ENCODE assay signal across 8 cellular contexts in genomic region chr3:45994661-45995369, GRCh38. TPM values are rescaled to one million over a fixed set of nuclear protein-coding genes. Genes with fewer than 3 reads are reported as not detected.
DNase-seq lines count a peak whose midpoint lies in the region; ATAC-seq and TF ChIP-seq lines count a peak whose summit lies in the region.

No MANE protein-coding gene starts in this region.

- no peaks in the 10 kb centered on the region for H3K36me3 ChIP-seq in parathyroid adenoma (ENCODE audit: control insufficient read depth, insufficient read depth, low read length)

- H3K9me3 Mint-ChIP-seq in activated T-helper 17 cell treated with anti-CD3 and anti-CD28 coated beads, Interleukin-2, amount 50 U/mL, for 72 hours: no peaks in the 10 kb centered on the region

- H3K4me2 ChIP-seq in parathyroid adenoma (ENCODE audit: low read length): peak overlapping the region; percentile 94

- H3K4me3 ChIP-seq in parathyroid adenoma (ENCODE audit: low read depth, low read length): peak overlapping the region; percentile 94

- H3K4me3 Mint-ChIP-seq in activated T-helper 17 cell treated with anti-CD3 and anti-CD28 coated beads, Interleukin-2, amount 50 U/mL, for 72 hours: peak overlapping the region; percentile 84

- peak overlapping the region; percentile 96 for H2AFZ ChIP-seq in parathyroid adenoma

- H3K36me3 Mint-ChIP-seq in activated T-helper 17 cell treated with anti-CD3 and anti-CD28 coated beads, Interleukin-2, amount 50 U/mL, for 72 hours (ENCODE audit: low read depth): no peaks in the 10 kb centered on the region

- no peaks in the 10 kb centered on the region for H3K9me3 ChIP-seq in parathyroid adenoma (ENCODE audit: control insufficient read depth, low read length)

- peak; percentile 24 for DNase-seq in EH (ENCODE audit: low read depth)
- DNase-seq in NCI-H146 treated with DMSO at 0.1 percent for 48 hours (lab: John Stamatoyannopoulos, UW; ENCODE audit: unreplicated experiment): peak; percentile 1
- DNase-seq in globus pallidus (ENCODE audit: low spot score): peak; percentile 29
- DNase-seq in midbrain (lab: John Stamatoyannopoulos, UW): no peak

- no peak overlapping the region for H3K9ac ChIP-seq in parathyroid adenoma

- TF ChIP-seq CTCF in parathyroid adenoma (IDR thresholded peaks at IDR 0.05): no peak

- ATAC-seq in GM21825 (IDR thresholded peaks at IDR 0.05; ENCODE audit: unreplicated experiment): peak; percentile 12
- peak; percentile 40 for ATAC-seq in activated T-helper 17 cell treated with anti-CD3 and anti-CD28 coated beads, Interleukin-2, amount 50 U/mL, for 72 hours (replicated peaks)
- ATAC-seq in HG03457 (IDR thresholded peaks at IDR 0.05; ENCODE audit: unreplicated experiment): no peak

- no peaks in the 10 kb centered on the region for H3K27me3 ChIP-seq in parathyroid adenoma (ENCODE audit: control insufficient read depth, insufficient read depth, low read length)

- no peaks in the 10 kb centered on the region for H3K27me3 Mint-ChIP-seq in activated T-helper 17 cell treated with anti-CD3 and anti-CD28 coated beads, Interleukin-2, amount 50 U/mL, for 72 hours

- H3K4me1 ChIP-seq in parathyroid adenoma: peaks cover 7% of the 10 kb centered on the region

- H3K27ac Mint-ChIP-seq in activated T-helper 17 cell treated with anti-CD3 and anti-CD28 coated beads, Interleukin-2, amount 50 U/mL, for 72 hours: peak overlapping the region; percentile 84

- peaks cover 25% of the 10 kb centered on the region for H3K4me1 Mint-ChIP-seq in activated T-helper 17 cell treated with anti-CD3 and anti-CD28 coated beads, Interleukin-2, amount 50 U/mL, for 72 hours

- H3K79me2 ChIP-seq in parathyroid adenoma: no peaks in the 10 kb centered on the region

- peak overlapping the region; percentile 38 for H3K27ac ChIP-seq in parathyroid adenoma

RNA-seq across cellular contexts. Expression of gene FYCO1, which starts 0.8 kb away (rescaled TPM):
- total RNA-seq in activated T-helper 17 cell treated with anti-CD3 and anti-CD28 coated beads, Interleukin-2, amount 50 U/mL, for 72 hours: 10 to 100 TPM; 15.5 to 26.2 TPM

RNA-seq across cellular contexts. Expression of gene XCR1, which starts 32.5 kb away (rescaled TPM):
- total RNA-seq in activated T-helper 17 cell treated with anti-CD3 and anti-CD28 coated beads, Interleukin-2, amount 50 U/mL, for 72 hours: under 1 TPM; 0.04 to 0.05 TPM

RNA-seq across cellular contexts. Expression of gene CXCR6, which starts 51.6 kb away (rescaled TPM):
- 10 to 100 TPM; 13.7 to 25.4 TPM for total RNA-seq in activated T-helper 17 cell treated with anti-CD3 and anti-CD28 coated beads, Interleukin-2, amount 50 U/mL, for 72 hours
